In the genomic region with DNA sequence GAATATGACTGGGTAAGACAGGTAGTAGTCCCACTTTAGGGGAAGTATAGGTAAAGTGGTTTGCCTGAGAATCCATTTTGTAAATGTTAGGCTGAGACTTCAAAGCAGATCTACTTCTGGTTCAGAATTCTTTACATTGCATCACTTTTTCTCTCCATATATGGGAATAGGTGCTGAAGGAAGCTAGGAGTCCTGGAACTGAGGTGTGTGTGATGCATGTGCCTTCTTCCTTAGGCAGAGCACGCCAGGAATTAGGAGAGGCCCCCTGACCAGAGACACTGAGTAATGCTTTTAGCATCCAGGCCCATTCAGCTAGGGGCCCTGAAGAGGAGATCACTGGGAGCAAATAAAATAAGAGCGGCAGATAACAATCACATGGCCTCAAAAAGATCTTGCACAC, we compare ENCODE assay signal across 30 cellular contexts.
"Had no signal": no experiment of that assay in that cellular context is flagged by ENCODE, and none has a peak within 500 bp of the region (broad histone marks: within the 10 kb centered on the region; RNA-seq: fewer than 3 reads in every experiment).

No MANE protein-coding gene starts in this region.

- H3K4me3 ChIP-seq: ascending aorta, body of pancreas, SJCRH30 had no signal

- H3K27me3 ChIP-seq: ascending aorta, body of pancreas, SJCRH30 had no signal

- H3K9me3 ChIP-seq: body of pancreas, SJCRH30 had no signal

- DNase-seq: activated CD4-positive, alpha-beta memory T cell treated with anti-CD3 and anti-CD28 coated beads for 36 hours; activated CD4-positive, alpha-beta T cell treated with anti-CD3 and anti-CD28 coated beads, Interleukin-2, amount 10 ng/mL, durations not matched to agents 7 days and 5 days; activated CD4-positive, CD25-positive, alpha-beta regulatory T cell; activated CD8-positive, alpha-beta memory T cell treated with anti-CD3 and anti-CD28 coated beads for 24 hours; activated effector memory CD4-positive, alpha-beta T cell treated with anti-CD3 and anti-CD28 coated beads, Interleukin-2, amount 50 U/mL, for 16 hours; activated naive CD4-positive, alpha-beta T cell treated with Interleukin-2 at 50 U/mL for 16 hours; activated naive CD8-positive, alpha-beta T cell treated with anti-CD3 and anti-CD28 coated beads, Interleukin-2, amount 50 U/mL, for 24 hours; activated T-cell treated with anti-CD3 and anti-CD28 coated beads, Interleukin-2, amount 50 U/mL, for 4 hours; amniotic stem cell; body of pancreas; NCI-H1092; NCI-H1417; NCI-H2029; NCI-H2107; NCI-H2171 treated with DMSO at 0.1 percent for 48 hours; NCI-H345; NCI-H510A; NCI-H526 treated with DMSO at 0.1 percent for 48 hours; NCI-H82; NK-92 treated with Interleukin-12 subunit alpha and Interleukin-12 subunit beta, amount 100 ng/mL, for 24 hours; OCI-M1; Right ventricle myocardium superior; RPMI8226; SJCRH30; SW 1271 had no signal

- H3K27ac ChIP-seq: ascending aorta, body of pancreas, KMS-11, SJCRH30 had no signal

- H3K4me1 ChIP-seq: ascending aorta, body of pancreas, SJCRH30 had no signal

- H3K36me3 ChIP-seq: ascending aorta, SJCRH30 had no signal

- ATAC-seq: activated naive CD4-positive, alpha-beta T cell treated with anti-CD3 and anti-CD28 coated beads, Interleukin-2, amount 50 U/mL, for 72 hours; activated naive CD8-positive, alpha-beta T cell treated with anti-CD3 and anti-CD28 coated beads, Interleukin-2, amount 50 U/mL, for 24 hours; activated T-cell treated with anti-CD3 and anti-CD28 coated beads, Interleukin-2, amount 50 U/mL, for 4 hours; body of pancreas; Panc1; SK-N-SH treated with all-trans-retinoic acid at 6 μM for 48 hours had no signal
